Comparison of ENCODE assay signal across 1 cellular context in genomic region chr7:1654738-1655490, GRCh38.
TF ChIP-seq lines count a peak whose summit lies in the region.

No MANE protein-coding gene starts in this region.

TF ChIP-seq in K562, 482 proteins besides CTCF, POLR2A, EP300 and RAD21 (continued from another document):
- TF ChIP-seq ATF6 (CRISPR knock-in tag; IDR thresholded peaks at IDR 0.05) (no peak), ZNF655 (CRISPR knock-in tag; IDR thresholded peaks at IDR 0.05) (no peak), ZNF511 (CRISPR knock-in tag; IDR thresholded peaks at IDR 0.05) (no peak), RFX1 (IDR thresholded peaks at IDR 0.05) (no peak), BHLHE40 (IDR thresholded peaks at IDR 0.05; ENCODE audit: low read length) (no peak), HDAC8 (tag; IDR thresholded peaks at IDR 0.05) (no peak), MXD1 (CRISPR knock-in tag; IDR thresholded peaks at IDR 0.05; ENCODE audit: borderline replicate concordance, poor library complexity, severe bottlenecking) (no peak)
